12 cellular contexts compared by ENCODE assay signal in genomic region chr12:132475304-132476037, GRCh38. TPM values are rescaled to one million over a fixed set of nuclear protein-coding genes. Genes with fewer than 3 reads are reported as not detected.
DNase-seq lines count a peak whose midpoint lies in the region; ATAC-seq, FAIRE-seq and TF ChIP-seq lines count a peak whose summit lies in the region.
"Had no signal": no experiment of that assay in that cellular context is flagged by ENCODE, and none has a peak within 500 bp of the region (broad histone marks: within the 10 kb centered on the region; RNA-seq: fewer than 3 reads in every experiment).

No MANE protein-coding gene starts in this region.

- H3K4me1 ChIP-seq in SK-N-SH (ENCODE audit: control insufficient read depth in 1 of 2, insufficient read depth in 2 of 2, low read depth in 1 of 2, low read length in 1 of 2) = peaks cover 0 to 7% of the 10 kb centered on the region in 2 experiments; a peak in 1 of 4 replicates
- H3K4me1 ChIP-seq in GM12878 (ENCODE audit: control insufficient read depth, insufficient read depth, low read length) = peaks cover 22% of the 10 kb centered on the region

- H3K27ac ChIP-seq in SK-N-SH (ENCODE audit: low read depth in 2 of 2, low read length in 1 of 2) (no peak overlapping the region), GM12878 (ENCODE audit: control insufficient read depth, insufficient read depth) (no peak overlapping the region)
- H3K27ac ChIP-seq: PC-9, upper lobe of left lung had no signal

- intact Hi-C loops in Right ventricle myocardium superior (cut with DNase I) (no loop called here), left cardiac atrium (cut with DNase I) (no loop called here), GM12878 (cut with micrococcal nuclease; ENCODE audit: unreplicated experiment) (no loop called here)

- CTCF ChIA-PET in SK-N-SH (lab: Yijun Ruan, JAX) (interaction anchor here (1.3 kb wide), 1 partner anchor 86 kb away, joined by 3 read pairs; no protein-coding TSS in a partner anchor), GM12878 (lab: Yijun Ruan, JAX) (no interaction called here)

- in situ Hi-C loops in GM12878 (cut with MboI) = no loop called here

- H3K9ac ChIP-seq in SK-N-SH (no peak overlapping the region), GM12878 (ENCODE audit: control insufficient read depth, insufficient read depth, low read length) (no peak overlapping the region)

- H3K4me3 ChIP-seq in SK-N-SH (ENCODE audit: low read depth in 2 of 2, low read length in 1 of 2) (no peak overlapping the region; a peak in 1 of 4 replicates), GM12878 (no peak overlapping the region)
- H3K4me3 ChIP-seq: PC-9 had no signal

- DNase-seq in Right ventricle myocardium superior (peak; percentile 19), left cardiac atrium (no peak), SK-N-SH (peak; percentile 83), GM12878 (ENCODE audit: low read depth, low spot score) (no peak), NCI-H128 (lab: John Stamatoyannopoulos, UW; ENCODE audit: unreplicated experiment) (no peak)
- DNase-seq: PC-9; stimulated activated CD4-positive, alpha-beta T cell treated with anti-CD3 and anti-CD28 coated beads, Interleukin-1b, Interleukin-23, amount 100 ng/mL, for 48 hours had no signal

- H3K36me3 ChIP-seq in SK-N-SH (replicated peaks in 1 of 2; ENCODE audit: control insufficient read depth in 1 of 2, insufficient read depth in 2 of 2, low read length in 1 of 2) (no peaks in the 10 kb centered on the region), GM12878 (ENCODE audit: control insufficient read depth in 2 of 2, insufficient read depth in 2 of 2, low read length in 1 of 2) (no peaks in the 10 kb centered on the region)
- H3K36me3 ChIP-seq: upper lobe of left lung had no signal

- no peaks in the 10 kb centered on the region for H3K9me2 ChIP-seq in SK-N-SH

- H3K27me3 ChIP-seq in SK-N-SH (ENCODE audit: insufficient read depth) = 0 out of 2 replicates have a peak, but pooled peaks cover 7% of the 10 kb centered on the region
- no peaks in the 10 kb centered on the region for H3K27me3 ChIP-seq in GM12878 (replicated peaks in 1 of 2; ENCODE audit: control insufficient read depth in 2 of 2, insufficient read depth in 2 of 2, low read length in 1 of 2)
- H3K27me3 ChIP-seq: upper lobe of left lung had no signal

- TF ChIP-seq POLR2A in GM12878 (IDR thresholded peaks at IDR 0.05; ENCODE audit: low read depth, low read length) = no peak

- peak overlapping the region; percentile 49 for H3K4me3 Mint-ChIP-seq in stimulated activated naive CD8-positive, alpha-beta T cell treated with anti-CD3 and anti-CD28 coated beads, Interleukin-15, Interleukin-2, amounts not matched to agents 100 ng/mL and 50 ng/mL, for 24 hours
- H3K4me3 Mint-ChIP-seq: neural crest cell had no signal

- H4K20me1 ChIP-seq in SK-N-SH (ENCODE audit: insufficient read depth) (no peaks in the 10 kb centered on the region), GM12878 (ENCODE audit: control insufficient read depth, insufficient read depth) (no peaks in the 10 kb centered on the region)

- no peaks in the 10 kb centered on the region for H3K79me2 ChIP-seq in SK-N-SH (ENCODE audit: insufficient read depth)
- no peaks in the 10 kb centered on the region for H3K79me2 ChIP-seq in GM12878 (ENCODE audit: control insufficient read depth, insufficient read depth, low read length)

- no peaks in the 10 kb centered on the region for H3K27me3 Mint-ChIP-seq in stimulated activated naive CD8-positive, alpha-beta T cell treated with anti-CD3 and anti-CD28 coated beads, Interleukin-15, Interleukin-2, amounts not matched to agents 100 ng/mL and 50 ng/mL, for 24 hours

- H3K9me3 ChIP-seq in SK-N-SH = no peaks in the 10 kb centered on the region
- H3K9me3 ChIP-seq in GM12878 (replicated peaks; ENCODE audit: control insufficient read depth, insufficient read depth, low read length) = no peaks in the 10 kb centered on the region
- H3K9me3 ChIP-seq: upper lobe of left lung had no signal

- H3K9me3 Mint-ChIP-seq in stimulated activated naive CD8-positive, alpha-beta T cell treated with anti-CD3 and anti-CD28 coated beads, Interleukin-15, Interleukin-2, amounts not matched to agents 100 ng/mL and 50 ng/mL, for 24 hours = no peaks in the 10 kb centered on the region
- H3K9me3 Mint-ChIP-seq: neural crest cell had no signal

- H3K27ac Mint-ChIP-seq in stimulated activated naive CD8-positive, alpha-beta T cell treated with anti-CD3 and anti-CD28 coated beads, Interleukin-15, Interleukin-2, amounts not matched to agents 100 ng/mL and 50 ng/mL, for 24 hours = peak overlapping the region; percentile 70

- 34% methylated on average over 23 of the region's 47 CpGs for WGBS in SK-N-SH (ENCODE audit: low lambda C conversion rate)
- WGBS in GM12878 (ENCODE audit: insufficient coverage, insufficient replicate concordance, low lambda C conversion rate, missing lambda C conversion rate) = 83% methylated on average over 24 of the region's 47 CpGs

- SMC1A ChIA-PET in GM12878 (lab: Charles Lee; ENCODE audit: uncharacterized antibody, unreplicated experiment) = no interaction called here

- RAD21 ChIA-PET in GM12878 (lab: Charles Lee; ENCODE audit: unreplicated experiment) = no interaction called here

- H3K4me1 Mint-ChIP-seq in stimulated activated naive CD8-positive, alpha-beta T cell treated with anti-CD3 and anti-CD28 coated beads, Interleukin-15, Interleukin-2, amounts not matched to agents 100 ng/mL and 50 ng/mL, for 24 hours (ENCODE audit: low read depth) = peaks cover 42% of the 10 kb centered on the region

- POLR2A ChIA-PET in SK-N-SH (lab: Yijun Ruan, JAX) (no interaction called here), GM12878 (lab: Charles Lee) (no interaction called here)

- TF ChIP-seq CTCF in SK-N-SH (IDR thresholded peaks at IDR 0.05) (no peak), GM12878 (IDR thresholded peaks at IDR 0.05 in 2 of 3, conservative IDR thresholded peaks at IDR 0.05 in 1 of 3; ENCODE audit: control insufficient read depth in 2 of 3, extremely low read depth in 1 of 3, insufficient read depth in 1 of 3, low read depth in 3 of 3, low read length in 3 of 3) (no peak)

- H3F3A ChIP-seq in SK-N-SH (replicated peaks; ENCODE audit: insufficient read depth) = peaks cover 3% of the 10 kb centered on the region

- H3K36me3 Mint-ChIP-seq in stimulated activated naive CD8-positive, alpha-beta T cell treated with anti-CD3 and anti-CD28 coated beads, Interleukin-15, Interleukin-2, amounts not matched to agents 100 ng/mL and 50 ng/mL, for 24 hours (ENCODE audit: low read depth) = no peaks in the 10 kb centered on the region

- TF ChIP-seq RAD21 in SK-N-SH (IDR thresholded peaks at IDR 0.05; ENCODE audit: low read length) = no peak
- TF ChIP-seq RAD21 in GM12878 (IDR thresholded peaks at IDR 0.05; ENCODE audit: insufficient read depth, low read depth, low read length) = no peak

- no peak for TF ChIP-seq EP300 in SK-N-SH (IDR thresholded peaks at IDR 0.05; ENCODE audit: borderline replicate concordance in 1 of 2, low read depth in 1 of 2, low read length in 1 of 2)
- no peak for TF ChIP-seq EP300 in GM12878 (IDR thresholded peaks at IDR 0.05; ENCODE audit: borderline replicate concordance in 1 of 2, control insufficient read depth in 1 of 2, low read depth in 2 of 2, low read length in 2 of 2)

- H3K4me2 ChIP-seq in SK-N-SH (no peak overlapping the region), GM12878 (ENCODE audit: control insufficient read depth, insufficient read depth) (no peak overlapping the region)
- H3K4me2 ChIP-seq: PC-9 had no signal

- no peak for ATAC-seq in Right ventricle myocardium superior (ENCODE audit: poor library complexity)
- ATAC-seq in left cardiac atrium = no peak
- no peak for ATAC-seq in GM12878
- no peak for ATAC-seq in HG03135 (IDR thresholded peaks at IDR 0.05; ENCODE audit: unreplicated experiment)
- ATAC-seq in HG02870 (IDR thresholded peaks at IDR 0.05; ENCODE audit: unreplicated experiment) = no peak

- no peak overlapping the region for H2AFZ ChIP-seq in SK-N-SH (ENCODE audit: low read depth)
- H2AFZ ChIP-seq in GM12878 (ENCODE audit: control insufficient read depth, low read depth, low read length) = no peak overlapping the region
- H2AFZ ChIP-seq: PC-9 had no signal

- no peak for FAIRE-seq in GM12878 (lab: Jason Lieb, UNC)

- BruUV-seq in GM12878 (replicated peaks; lab: Mats Ljungman, UMichigan) = no TSS peak

RNA-seq across cellular contexts. Expression of gene FBRSL1, which starts 14.5 kb away (rescaled TPM):
- total RNA-seq in Right ventricle myocardium superior (58.6 TPM), left cardiac atrium (10 to 100 TPM; 46.7 to 49.4 TPM), GM12878 (2014; rRNA removed) (4.5 and 6.3 TPM in 2 replicates), GM12878 (2014; rRNA removed; fragmentation: Illumina TruSeq; extraction: Trizol) (2.0 and 6.7 TPM in 2 replicates), GM12878 (2021) (53.4 and 55.1 TPM in 2 replicates)
- polyA plus RNA-seq in SK-N-SH (2012; rRNA removed) (3.3 and 5.5 TPM in 2 replicates), GM12878 (2011; rRNA removed) (0.40 and 0.81 TPM in 2 replicates), GM12878 (2014; fragmentation: Illumina TruSeq; extraction: Trizol) (1.1 and 12.3 TPM in 2 replicates), GM12878 (2014; fragmentation: Nextera tagmentation; extraction: Ambion mirVana) (under 1 TPM; 0.19 to 0.58 TPM), GM12878 (2014; rRNA removed) (19.9 and 29.3 TPM in 2 replicates), GM12878 (2016; fragmentation: Nextera tagmentation; extraction: Ambion mirVana) (1 to 10 TPM; 1.4 to 1.9 TPM)
- 3.2 and 4.9 TPM in 2 replicates for polyA plus RNA-seq in SK-N-SH (2012; cell fraction: cytosol; rRNA removed)
- polyA plus RNA-seq in SK-N-SH (2012; cell fraction: nucleus; rRNA removed) = 29.5 and 88.3 TPM in 2 replicates
- 30.6 and 38.6 TPM in 2 replicates for total RNA-seq in GM12878 (2013; cell fraction: nucleolus; rRNA removed)
- 34.4 TPM for polyA plus RNA-seq in GM12878 (2011; ENCODE audit: low read depth)
- 2.6 and 7.9 TPM in 2 replicates for polyA plus RNA-seq in GM12878 (2011; cell fraction: cytosol; rRNA removed)
- polyA plus RNA-seq in GM12878 (2011; cell fraction: nucleus; rRNA removed) = 17.0 and 38.4 TPM in 2 replicates
- 21.0 and 21.8 TPM in 2 replicates for polyA plus RNA-seq in GM12878 (2012)
- polyA minus RNA-seq in GM12878 (2011; rRNA and poly(A)+ RNA removed) = 0.59 and 2.1 TPM in 2 replicates
- polyA minus RNA-seq in GM12878 (2011; cell fraction: cytosol; rRNA and poly(A)+ RNA removed) = 7.5 and 13.1 TPM in 2 replicates
- polyA minus RNA-seq in GM12878 (2011; cell fraction: nucleus; rRNA and poly(A)+ RNA removed) = 2.8 and 6.9 TPM in 2 replicates

Comparison
In these comparisons a context has a peak if more than half of its experiments do, and no peak if none do; other contexts are left out.
1. DNase-seq: peak in Right ventricle myocardium superior (single experiment) and SK-N-SH (single experiment); none in left cardiac atrium (single experiment), GM12878 (single experiment) and NCI-H128 (single experiment).